Comparison of ENCODE assay signal across 29 cellular contexts in the genomic region with DNA sequence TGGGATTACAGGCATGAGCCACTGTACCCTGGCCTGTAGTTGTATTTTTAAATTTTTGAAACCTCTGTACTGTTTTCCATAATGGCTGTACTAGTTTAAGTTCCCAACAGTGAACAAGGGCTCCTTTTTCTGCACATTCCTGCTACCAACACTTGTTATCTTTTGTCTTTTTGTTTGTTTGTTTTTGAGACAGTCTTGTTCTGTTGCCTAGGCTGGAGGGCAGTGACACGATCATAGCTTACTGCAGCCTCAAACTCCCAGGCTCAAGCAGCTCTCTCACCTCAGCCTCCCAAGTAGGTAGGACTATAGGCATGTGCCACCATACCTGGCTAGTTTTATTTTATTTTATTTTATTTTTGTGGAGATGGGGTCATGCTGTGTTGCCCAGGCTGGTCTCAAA. TPM values are rescaled to one million over a fixed set of nuclear protein-coding genes. Genes with fewer than 3 reads are reported as not detected.
DNase-seq lines count a peak whose midpoint lies in the region; ATAC-seq, FAIRE-seq and TF ChIP-seq lines count a peak whose summit lies in the region.
"Had no signal": no experiment of that assay in that cellular context is flagged by ENCODE, and none has a peak within 500 bp of the region (broad histone marks: within the 10 kb centered on the region; RNA-seq: fewer than 3 reads in every experiment).

No MANE protein-coding gene starts in this region.

- peaks cover 3% of the 10 kb centered on the region for H3K79me2 ChIP-seq in HepG2 (ENCODE audit: insufficient read depth, low read length)

- H3K4me3 Mint-ChIP-seq in endothelial cell (ENCODE audit: unreplicated experiment): no peak overlapping the region
- H3K4me3 Mint-ChIP-seq: CD14-positive monocyte; CD4-positive, alpha-beta memory T cell; CD4-positive, CD25-positive, alpha-beta regulatory T cell; CD8-positive, alpha-beta memory T cell had no signal

- no peak for TF ChIP-seq CTCF in HepG2 (CRISPR knock-in tag; IDR thresholded peaks at IDR 0.05)
- TF ChIP-seq CTCF in right lobe of liver (IDR thresholded peaks at IDR 0.05): no peak
- TF ChIP-seq CTCF in endothelial cell (IDR thresholded peaks at IDR 0.05; ENCODE audit: unreplicated experiment): no peak
- TF ChIP-seq CTCF in pancreas (IDR thresholded peaks at IDR 0.05): no peak
- TF ChIP-seq CTCF in Peyer's patch (IDR thresholded peaks at IDR 0.05): no peak

- H3K27me3 ChIP-seq in HepG2 (ENCODE audit: control insufficient read depth in 1 of 2, insufficient read depth in 2 of 2, low read length in 2 of 2) (no peaks in the 10 kb centered on the region), right lobe of liver (no peaks in the 10 kb centered on the region), pancreas (no peaks in the 10 kb centered on the region), Peyer's patch (no peaks in the 10 kb centered on the region)
- H3K27me3 ChIP-seq: BE2C, BLaER1 had no signal

- no peak overlapping the region for H3K27ac ChIP-seq in HepG2 (ENCODE audit: extremely low read length, insufficient read depth, low read length)
- H3K27ac ChIP-seq in right lobe of liver: no peak overlapping the region
- no peak overlapping the region for H3K27ac ChIP-seq in pancreas
- no peak overlapping the region for H3K27ac ChIP-seq in Peyer's patch
- H3K27ac ChIP-seq: 22Rv1, BLaER1 had no signal

- H3K36me3 Mint-ChIP-seq in endothelial cell (ENCODE audit: low read depth, unreplicated experiment): peaks cover 46% of the 10 kb centered on the region

- TF ChIP-seq POLR2A in HepG2 (IDR thresholded peaks at IDR 0.05; ENCODE audit: insufficient read depth in 1 of 2, low read depth in 2 of 2, low read length in 2 of 2): no peak
- TF ChIP-seq POLR2A in right lobe of liver (IDR thresholded peaks at IDR 0.05): no peak
- TF ChIP-seq POLR2A in Peyer's patch (IDR thresholded peaks at IDR 0.05): no peak

- H3K4me1 Mint-ChIP-seq in endothelial cell (ENCODE audit: unreplicated experiment): peaks cover 21% of the 10 kb centered on the region
- H3K4me1 Mint-ChIP-seq: CD14-positive monocyte had no signal

- FAIRE-seq in HepG2 (lab: Jason Lieb, UNC) (no peak), pancreas (lab: Jason Lieb, UNC) (no peak)
- FAIRE-seq: A204.1, GM12878, GM12892, GM18507, GM19239 had no signal

- H3K9me3 ChIP-seq in HepG2 (ENCODE audit: low read length): peaks cover 7% of the 10 kb centered on the region; the same call in 1 of the 2 replicates
- no peaks in the 10 kb centered on the region for H3K9me3 ChIP-seq in right lobe of liver
- H3K9me3 ChIP-seq in pancreas: no peaks in the 10 kb centered on the region
- no peaks in the 10 kb centered on the region for H3K9me3 ChIP-seq in Peyer's patch
- H3K9me3 ChIP-seq: BE2C had no signal

- BruUV-seq in HepG2 (replicated peaks; lab: Mats Ljungman, UMichigan): no TSS peak

- 76% methylated on average over 1 of the region's 1 CpG for WGBS in HepG2 (ENCODE audit: low lambda C conversion rate)
- WGBS in right lobe of liver (ENCODE audit: insufficient coverage, low coverage, low lambda C conversion rate, missing lambda C conversion rate): 70% methylated on average over 1 of the region's 1 CpG
- 77 to 94% methylated on average over 1 of the region's 1 CpG for WGBS in pancreas, 2 donors

- no peak for TF ChIP-seq EP300 in HepG2 (IDR thresholded peaks at IDR 0.05; ENCODE audit: low read depth in 2 of 2, low read length in 2 of 2)
- TF ChIP-seq EP300 in HepG2 (CRISPR knock-in tag; IDR thresholded peaks at IDR 0.05; ENCODE audit: borderline replicate concordance): no peak

- H3K4me3 ChIP-seq in HepG2 (replicated peaks in 1 of 3; ENCODE audit: insufficient read depth in 1 of 3, low read depth in 2 of 3, low read length in 3 of 3) (no peak overlapping the region), right lobe of liver (no peak overlapping the region), pancreas (no peak overlapping the region), Peyer's patch (no peak overlapping the region)
- H3K4me3 ChIP-seq: BLaER1, GM12878 had no signal

- POLR2A ChIA-PET in HepG2 (lab: Yijun Ruan, JAX): interaction anchor here (1.0 kb wide), 1 partner anchor 23 kb away, joined by 3 read pairs; a partner anchor contains a TSS

- in situ Hi-C loops in HepG2 (cut with HindIII; ENCODE audit: extremely low pct_ligation_motif_present, low pct_unique_long_range_greater_than_20kb): no loop called here

- ATAC-seq in HepG2 (peak; percentile 58), right lobe of liver (no peak), pancreas (no peak)
- ATAC-seq: GM12878 had no signal

- no peak overlapping the region for H3K9ac ChIP-seq in HepG2 (ENCODE audit: insufficient read depth, low read depth, low read length)
- H3K9ac ChIP-seq: BLaER1 had no signal

- H3K27me3 Mint-ChIP-seq in endothelial cell (ENCODE audit: unreplicated experiment): no peaks in the 10 kb centered on the region
- H3K27me3 Mint-ChIP-seq: CD4-positive, alpha-beta memory T cell; CD4-positive, CD25-positive, alpha-beta regulatory T cell; CD8-positive, alpha-beta memory T cell had no signal

- CTCF ChIA-PET in HepG2 (lab: Yijun Ruan, JAX; ENCODE audit: low intra/inter-chr PET ratio, low total read pairs): no interaction called here

- no peak for TF ChIP-seq RAD21 in HepG2 (CRISPR knock-in tag; IDR thresholded peaks at IDR 0.05)

- H3K4me1 ChIP-seq in HepG2 (ENCODE audit: insufficient read depth, low read length): peaks cover 7% of the 10 kb centered on the region; the same call in 1 of the 2 replicates
- no peaks in the 10 kb centered on the region for H3K4me1 ChIP-seq in right lobe of liver
- H3K4me1 ChIP-seq in pancreas: no peaks in the 10 kb centered on the region
- no peaks in the 10 kb centered on the region for H3K4me1 ChIP-seq in Peyer's patch
- H3K4me1 ChIP-seq: BE2C, BLaER1 had no signal

- intact Hi-C loops in HepG2 (cut with micrococcal nuclease; ENCODE audit: unreplicated experiment) (no loop called here), right lobe of liver (cut with DNase I) (no loop called here), pancreas (cut with DNase I) (no loop called here)

- H3K4me2 ChIP-seq in HepG2 (ENCODE audit: low read depth, low read length): no peak overlapping the region
- H3K4me2 ChIP-seq: BLaER1 had no signal

- peaks cover 17 to 43% of the 10 kb centered on the region in 2 experiments; a peak in 4 of 5 replicates for H3K36me3 ChIP-seq in HepG2 (replicated peaks in 1 of 2; ENCODE audit: control insufficient read depth in 1 of 2, insufficient read depth in 2 of 2, low read length in 2 of 2)
- no peaks in the 10 kb centered on the region for H3K36me3 ChIP-seq in right lobe of liver
- peaks cover 0 to 5% (median 0%) of the 10 kb centered on the region in 3 donors for H3K36me3 ChIP-seq in pancreas
- H3K36me3 ChIP-seq in Peyer's patch: no peaks in the 10 kb centered on the region

- no peaks in the 10 kb centered on the region for H3K9me3 Mint-ChIP-seq in endothelial cell (ENCODE audit: unreplicated experiment)

- no peak overlapping the region for H2AFZ ChIP-seq in HepG2 (ENCODE audit: low read length)

- no peaks in the 10 kb centered on the region for H4K20me1 ChIP-seq in HepG2 (ENCODE audit: insufficient read depth, low read length)
- H4K20me1 ChIP-seq: BLaER1 had no signal

- peak overlapping the region; percentile 37 for H3K27ac Mint-ChIP-seq in endothelial cell (ENCODE audit: unreplicated experiment)
- H3K27ac Mint-ChIP-seq: CD14-positive monocyte; CD4-positive, alpha-beta memory T cell; CD8-positive, alpha-beta memory T cell had no signal

- peak; percentile 30 for DNase-seq in HepG2 (ENCODE audit: low spot score)
- no peak for DNase-seq in right lobe of liver
- no peak for DNase-seq in endothelial cell (ENCODE audit: low spot score)
- peak; percentile 1 for DNase-seq in globus pallidus (ENCODE audit: low spot score)
- peak; percentile 3 for DNase-seq in superior temporal gyrus (ENCODE audit: extremely low spot score)
- no peak for DNase-seq in NCI-H2227 (lab: John Stamatoyannopoulos, UW; ENCODE audit: unreplicated experiment)
- DNase-seq in pancreas: no peak
- no peak for DNase-seq in Peyer's patch
- DNase-seq: ACHN; BE2C; CD4-positive, alpha-beta memory T cell; CD4-positive, CD25-positive, alpha-beta regulatory T cell; CD8-positive, alpha-beta memory T cell; COR-L47; DMS 273 treated with DMSO at 0.1 percent for 48 hours; DMS153; DMS53; DMS79; DND-41; EL; GDM1 had no signal

RNA-seq across cellular contexts. Expression of a gene that starts 23.0 kb away (rescaled TPM):
- 23.8 and 35.5 TPM in 2 replicates for total RNA-seq in HepG2 (2016; rRNA removed; fragmentation: Illumina TruSeq; extraction: Trizol)
- total RNA-seq in HepG2 (2016; cell fraction: cytosol; rRNA removed; fragmentation: Illumina TruSeq; extraction: Trizol; ENCODE audit: low read depth): 3.3 and 3.7 TPM in 2 replicates
- 27.6 and 34.0 TPM in 2 replicates for total RNA-seq in HepG2 (2016; cell fraction: insoluble cytoplasmic fraction; rRNA removed; fragmentation: Illumina TruSeq; extraction: Trizol)
- 13.4 and 14.6 TPM in 2 replicates for total RNA-seq in HepG2 (2016; cell fraction: membrane; rRNA removed; fragmentation: Illumina TruSeq; extraction: Trizol)
- 35.9 and 40.7 TPM in 2 replicates for total RNA-seq in HepG2 (2016; cell fraction: nucleus; rRNA removed; fragmentation: Illumina TruSeq; extraction: Trizol)
- 16.6 and 21.1 TPM in 2 replicates for polyA plus RNA-seq in HepG2 (2011; rRNA removed)
- polyA plus RNA-seq in HepG2 (2011; cell fraction: cytosol; rRNA removed): 5.9 and 10.4 TPM in 2 replicates
- polyA plus RNA-seq in HepG2 (2011; cell fraction: nucleus; rRNA removed): 10.1 and 15.3 TPM in 2 replicates
- 20.9 and 22.7 TPM in 2 replicates for polyA plus RNA-seq in HepG2 (2012)
- polyA plus RNA-seq in HepG2 (2016; cell fraction: cytosol; fragmentation: Illumina TruSeq; extraction: Trizol; ENCODE audit: low read depth): 3.5 and 3.7 TPM in 2 replicates
- polyA plus RNA-seq in HepG2 (2016; cell fraction: insoluble cytoplasmic fraction; fragmentation: Illumina TruSeq; extraction: Trizol; ENCODE audit: low read depth): 52.9 and 57.5 TPM in 2 replicates
- polyA plus RNA-seq in HepG2 (2016; cell fraction: membrane; fragmentation: Illumina TruSeq; extraction: Trizol; ENCODE audit: low read depth): 11.6 and 12.9 TPM in 2 replicates
- polyA plus RNA-seq in HepG2 (2016; cell fraction: nucleus; fragmentation: Illumina TruSeq; extraction: Trizol; ENCODE audit: insufficient read depth, low read depth): 54.9 and 62.3 TPM in 2 replicates
- polyA minus RNA-seq in HepG2 (2011; rRNA and poly(A)+ RNA removed; ENCODE audit: low replicate concordance): 1.5 and 1.8 TPM in 2 replicates
- polyA minus RNA-seq in HepG2 (2011; cell fraction: cytosol; rRNA and poly(A)+ RNA removed): 10.1 and 11.6 TPM in 2 replicates
- polyA minus RNA-seq in HepG2 (2011; cell fraction: nucleus; rRNA and poly(A)+ RNA removed): 52.1 and 73.6 TPM in 2 replicates
- 1 to 10 TPM; 2.3 to 6.2 (median 3.3) TPM for total RNA-seq in right lobe of liver
- 16.8 TPM for total RNA-seq in endothelial cell (ENCODE audit: unreplicated experiment)
- total RNA-seq in pancreas: 1 to 10 TPM; 1.5 to 3.7 (median 2.0) TPM
- polyA plus RNA-seq in pancreas: 1 to 10 TPM; 1.5 to 3.8 TPM
- 1 to 10 TPM in 3 of 4 donors, under 1 TPM in 1; 0.53 to 4.1 (median 2.4) TPM for total RNA-seq in Peyer's patch

RNA-seq across cellular contexts. Expression of a gene that starts 40.0 kb away (rescaled TPM):
- total RNA-seq in HepG2 (2016; rRNA removed; fragmentation: Illumina TruSeq; extraction: Trizol) (89.2 and 103 TPM in 2 replicates), right lobe of liver (10 to 100 TPM; 16.2 to 23.3 (median 19.7) TPM), endothelial cell (ENCODE audit: unreplicated experiment) (29.0 TPM), pancreas (10 to 100 TPM; 27.0 to 35.4 (median 29.5) TPM), Peyer's patch (100 to 1,000 TPM in 2 of 4 donors, 10 to 100 TPM in 2; 61.8 to 163 (median 89.4) TPM)
- 67.7 and 82.5 TPM in 2 replicates for total RNA-seq in HepG2 (2016; cell fraction: cytosol; rRNA removed; fragmentation: Illumina TruSeq; extraction: Trizol; ENCODE audit: low read depth)
- 88.4 and 98.4 TPM in 2 replicates for total RNA-seq in HepG2 (2016; cell fraction: insoluble cytoplasmic fraction; rRNA removed; fragmentation: Illumina TruSeq; extraction: Trizol)
- total RNA-seq in HepG2 (2016; cell fraction: membrane; rRNA removed; fragmentation: Illumina TruSeq; extraction: Trizol): 66.2 and 85.5 TPM in 2 replicates
- total RNA-seq in HepG2 (2016; cell fraction: nucleus; rRNA removed; fragmentation: Illumina TruSeq; extraction: Trizol): 215 and 231 TPM in 2 replicates
- polyA plus RNA-seq in HepG2 (2011; rRNA removed) (58.2 and 65.0 TPM in 2 replicates), pancreas (10 to 100 TPM; 16.0 to 19.7 TPM)
- 20.3 and 33.5 TPM in 2 replicates for polyA plus RNA-seq in HepG2 (2011; cell fraction: cytosol; rRNA removed)
- 72.7 and 78.9 TPM in 2 replicates for polyA plus RNA-seq in HepG2 (2011; cell fraction: nucleus; rRNA removed)
- 49.6 and 52.4 TPM in 2 replicates for polyA plus RNA-seq in HepG2 (2012)
- polyA plus RNA-seq in HepG2 (2016; cell fraction: cytosol; fragmentation: Illumina TruSeq; extraction: Trizol; ENCODE audit: low read depth): 4.1 TPM in 2 replicates
- 61.0 and 61.5 TPM in 2 replicates for polyA plus RNA-seq in HepG2 (2016; cell fraction: insoluble cytoplasmic fraction; fragmentation: Illumina TruSeq; extraction: Trizol; ENCODE audit: low read depth)
- polyA plus RNA-seq in HepG2 (2016; cell fraction: membrane; fragmentation: Illumina TruSeq; extraction: Trizol; ENCODE audit: low read depth): 8.3 and 9.4 TPM in 2 replicates
- 95.7 and 106 TPM in 2 replicates for polyA plus RNA-seq in HepG2 (2016; cell fraction: nucleus; fragmentation: Illumina TruSeq; extraction: Trizol; ENCODE audit: insufficient read depth, low read depth)
- polyA minus RNA-seq in HepG2 (2011; rRNA and poly(A)+ RNA removed; ENCODE audit: low replicate concordance): 28.8 and 235 TPM in 2 replicates
- polyA minus RNA-seq in HepG2 (2011; cell fraction: cytosol; rRNA and poly(A)+ RNA removed): 103 and 117 TPM in 2 replicates
- polyA minus RNA-seq in HepG2 (2011; cell fraction: nucleus; rRNA and poly(A)+ RNA removed): 733 and 766 TPM in 2 replicates

Comparison
In these comparisons a context has a peak if more than half of its experiments do, and no peak if none do; other contexts are left out.
1. DNase-seq: peak in HepG2 (single experiment), globus pallidus (single experiment) and superior temporal gyrus (single experiment); none in right lobe of liver (0 of 3), endothelial cell (single experiment), NCI-H2227 (single experiment), pancreas (0 of 6) and Peyer's patch (0 of 3).